In the genomic region with DNA sequence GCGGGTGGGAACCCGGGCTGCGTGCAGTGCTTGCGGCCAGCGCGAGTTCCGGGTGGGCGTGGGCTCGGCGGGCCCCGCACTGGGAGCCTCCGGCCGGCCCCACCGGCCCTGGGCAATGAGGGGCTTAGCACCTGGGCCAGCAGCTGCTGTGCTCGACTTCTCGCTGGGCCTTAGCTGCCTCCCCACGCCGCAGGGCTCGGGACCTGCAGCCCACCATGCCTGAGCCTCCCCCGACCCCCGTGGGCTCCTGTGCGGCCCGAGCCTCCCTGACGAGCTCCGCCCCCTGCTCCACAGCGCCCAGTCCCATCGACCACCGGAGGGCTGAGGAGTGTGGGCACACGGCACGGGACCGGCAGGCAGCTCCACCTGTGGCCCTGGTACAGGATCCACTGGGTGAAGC, we compare ENCODE assay signal across 22 cellular contexts. TPM values are rescaled to one million over a fixed set of nuclear protein-coding genes. Genes with fewer than 3 reads are reported as not detected.
A peak's percentile ranks its signal among the peaks of the same experiment; 100 is the strongest.
DNase-seq lines count a peak whose midpoint lies in the region; ATAC-seq and TF ChIP-seq lines count a peak whose summit lies in the region.
"Had no signal": no experiment of that assay in that cellular context is flagged by ENCODE, and none has a peak within 500 bp of the region (broad histone marks: within the 10 kb centered on the region; RNA-seq: fewer than 3 reads in every experiment).

No MANE protein-coding gene starts in this region.

- H3K9ac ChIP-seq in neuronal stem cell (ENCODE audit: low read depth, low read length, poor library complexity), result no peak overlapping the region
- H3K9ac ChIP-seq: BLaER1, GM23248 had no signal

- no peaks in the 10 kb centered on the region for H3K36me3 Mint-ChIP-seq in T-cell
- H3K36me3 Mint-ChIP-seq: CD8-positive, alpha-beta memory T cell had no signal

- H3K4ac ChIP-seq in neuronal stem cell (ENCODE audit: low read length), result no peak overlapping the region

- intact Hi-C loops in right cardiac atrium (cut with DNase I) (no loop called here), left cardiac atrium (cut with DNase I) (no loop called here)

- POLR2A ChIA-PET in T-cell (lab: Charles Lee), result no interaction called here

- no peak for TF ChIP-seq EP300 in upper lobe of left lung (IDR thresholded peaks at IDR 0.05)

- DNase-seq in right cardiac atrium (peak in 2 of 3 donors; percentile 43 to 46), left cardiac atrium (no peak), RWPE2 (ENCODE audit: low spot score) (no peak), neuronal stem cell (ENCODE audit: low spot score) (no peak), upper lobe of left lung (peak in 1 of 2 donors; percentile 77), T-cell (no peak), CD1c-positive myeloid dendritic cell (ENCODE audit: extremely low spot score) (no peak)
- DNase-seq: CD4-positive, alpha-beta T cell; DMS 273 treated with DMSO at 0.1 percent for 48 hours; DMS79; EL; GDM1; GM23248; H9 had no signal

- H3K4me3 ChIP-seq in right cardiac atrium (ENCODE audit: low read length), result no peak overlapping the region
- H3K4me3 ChIP-seq in RWPE2 (ENCODE audit: severe bottlenecking), result no peak overlapping the region
- H3K4me3 ChIP-seq in neuronal stem cell (ENCODE audit: low read length in 2 of 2), result no peak overlapping the region
- H3K4me3 ChIP-seq in upper lobe of left lung, result no peak overlapping the region
- H3K4me3 ChIP-seq: BLaER1, GM12878, GM23248 had no signal

- H2AFZ ChIP-seq in neuronal stem cell (ENCODE audit: low read length), result no peak overlapping the region
- H2AFZ ChIP-seq: GM23248 had no signal

- H3K79me1 ChIP-seq in neuronal stem cell (ENCODE audit: low read depth, low read length), result no peaks in the 10 kb centered on the region

- ATAC-seq in right cardiac atrium, result no peak
- no peak for ATAC-seq in left cardiac atrium
- ATAC-seq in RWPE2 (ENCODE audit: low read depth), result no peak
- no peak for ATAC-seq in upper lobe of left lung (ENCODE audit: low FRiP score in 2 of 2)
- ATAC-seq in T-cell (replicated peaks in 1 of 4), result no peak
- no peak for ATAC-seq in GM19351 (IDR thresholded peaks at IDR 0.05; ENCODE audit: unreplicated experiment)
- ATAC-seq: GM12878, HCT116 had no signal

- H2AK5ac ChIP-seq in neuronal stem cell (ENCODE audit: low read depth, low read length), result no peak overlapping the region

- no peak overlapping the region for H2BK15ac ChIP-seq in neuronal stem cell (ENCODE audit: low read length)

- no peak overlapping the region for H3K23ac ChIP-seq in neuronal stem cell (ENCODE audit: low read depth, low read length, poor library complexity)

- WGBS in right cardiac atrium, result 93% methylated on average over 31 of the region's 31 CpGs
- no CpG with 5 or more reads among the region's 31 CpGs for WGBS in neuronal stem cell (ENCODE audit: extremely low coverage in 2 of 2, insufficient read length in 2 of 2, insufficient replicate concordance in 1 of 2), 2 donors
- 95% methylated on average over 11 to 30 of the region's 31 CpGs for WGBS in upper lobe of left lung, 2 donors

- peaks cover 0 to 7% (median 4%) of the 10 kb centered on the region in 3 donors for H3K4me1 Mint-ChIP-seq in T-cell

- TF ChIP-seq CTCF in RWPE2 (IDR thresholded peaks at IDR 0.05; ENCODE audit: poor library complexity, severe bottlenecking) (no peak), upper lobe of left lung (IDR thresholded peaks at IDR 0.05) (no peak)

- no peak overlapping the region for H3K4me3 Mint-ChIP-seq in T-cell
- H3K4me3 Mint-ChIP-seq: H9 had no signal

- H3K9me3 ChIP-seq in right cardiac atrium (ENCODE audit: control insufficient read depth, low read length) (no peaks in the 10 kb centered on the region), RWPE2 (ENCODE audit: severe bottlenecking) (no peaks in the 10 kb centered on the region), neuronal stem cell (replicated peaks in 1 of 2; ENCODE audit: control insufficient read depth in 2 of 2, insufficient read depth in 1 of 2, low read depth in 1 of 2, low read length in 2 of 2) (no peaks in the 10 kb centered on the region), upper lobe of left lung (no peaks in the 10 kb centered on the region)

- no peak overlapping the region for H4K8ac ChIP-seq in neuronal stem cell (ENCODE audit: low read depth, low read length)

- H3K27ac Mint-ChIP-seq in T-cell, result no peak overlapping the region
- H3K27ac Mint-ChIP-seq: B cell; CD4-positive, alpha-beta T cell; H9 had no signal

- H3K18ac ChIP-seq in neuronal stem cell (ENCODE audit: low read length), result peak overlapping the region; percentile 9

- H2BK12ac ChIP-seq in neuronal stem cell (ENCODE audit: low read length), result peak overlapping the region; percentile 87

- H2BK5ac ChIP-seq in neuronal stem cell (ENCODE audit: low read length), result no peak overlapping the region

- H3K27me3 ChIP-seq in right cardiac atrium (ENCODE audit: control insufficient read depth, insufficient read depth) (no peaks in the 10 kb centered on the region), RWPE2 (ENCODE audit: insufficient read depth, poor library complexity, severe bottlenecking) (no peaks in the 10 kb centered on the region), neuronal stem cell (ENCODE audit: control insufficient read depth in 3 of 3, insufficient read depth in 3 of 3, low read depth in 1 of 3, low read length in 3 of 3) (no peaks in the 10 kb centered on the region), upper lobe of left lung (no peaks in the 10 kb centered on the region)
- H3K27me3 ChIP-seq: BLaER1 had no signal

- H4K91ac ChIP-seq in neuronal stem cell (ENCODE audit: low read depth, low read length, poor library complexity), result no peak overlapping the region

- no peaks in the 10 kb centered on the region for H3K9me3 Mint-ChIP-seq in T-cell
- H3K9me3 Mint-ChIP-seq: CD4-positive, alpha-beta T cell; CD8-positive, alpha-beta memory T cell had no signal

- H3K27me3 Mint-ChIP-seq in T-cell, result peaks cover 0 to 3% of the 10 kb centered on the region in 2 donors
- H3K27me3 Mint-ChIP-seq: B cell; CD4-positive, alpha-beta T cell had no signal

- CTCF ChIA-PET in T-cell (lab: Charles Lee), result interaction anchor here in 1 of 2 donors (0.6 kb wide), 1 partner anchor 130 kb away, joined by 3 read pairs; no protein-coding TSS in a partner anchor

- H3K14ac ChIP-seq in neuronal stem cell (ENCODE audit: low read length), result no peak overlapping the region

- no peak overlapping the region for H2BK120ac ChIP-seq in neuronal stem cell (ENCODE audit: low read depth, low read length)

- H3K4me1 ChIP-seq in right cardiac atrium (ENCODE audit: control insufficient read depth, insufficient read depth, low read length) (peaks cover 10% of the 10 kb centered on the region), RWPE2 (ENCODE audit: insufficient read depth, poor library complexity, severe bottlenecking) (peaks cover 35% of the 10 kb centered on the region), neuronal stem cell (ENCODE audit: control insufficient read depth in 2 of 2, insufficient read depth in 1 of 2, low read depth in 1 of 2, low read length in 2 of 2) (peaks cover 3 to 9% of the 10 kb centered on the region in 2 donors), upper lobe of left lung (peaks cover 50 to 61% (median 55%) of the 10 kb centered on the region in 4 donors)

- TF ChIP-seq POLR2A in upper lobe of left lung (IDR thresholded peaks at IDR 0.05), result no peak

- H3K4me2 ChIP-seq in neuronal stem cell (ENCODE audit: insufficient read depth, low read length, poor library complexity, severe bottlenecking), result no peak overlapping the region
- H3K4me2 ChIP-seq: BLaER1 had no signal

- H3K36me3 ChIP-seq in RWPE2 (ENCODE audit: low read depth), result no peaks in the 10 kb centered on the region
- H3K36me3 ChIP-seq in neuronal stem cell (replicated peaks in 1 of 2; ENCODE audit: control insufficient read depth in 2 of 2, insufficient read depth in 2 of 2, low read length in 2 of 2), result no peaks in the 10 kb centered on the region
- H3K36me3 ChIP-seq in upper lobe of left lung, result no peaks in the 10 kb centered on the region
- H3K36me3 ChIP-seq: BLaER1 had no signal

- H3K27ac ChIP-seq in right cardiac atrium (ENCODE audit: low read length) (no peak overlapping the region), RWPE2 (ENCODE audit: poor library complexity, severe bottlenecking) (peak overlapping the region; percentile 79), neuronal stem cell (replicated peaks; ENCODE audit: low read length) (no peak overlapping the region), upper lobe of left lung (peak overlapping the region; percentile 76 to 83 (median 78))
- H3K27ac ChIP-seq: 22Rv1, BLaER1, C4-2B had no signal

RNA-seq across cellular contexts. Expression of gene CLIC4, which starts 23.7 kb away (rescaled TPM):
- total RNA-seq in right cardiac atrium (100 to 1,000 TPM; 207 to 248 (median 233) TPM), left cardiac atrium (100 to 1,000 TPM; 164 to 263 TPM), upper lobe of left lung (100 to 1,000 TPM in 4 of 6 donors, 10 to 100 TPM in 2; 44.0 to 234 (median 147) TPM), T-cell (1 to 10 TPM in 4 of 5 donors, under 1 TPM in 1; 0.75 to 9.1 (median 5.5) TPM)
- 110 TPM for polyA plus RNA-seq in right cardiac atrium
- 102 TPM for polyA plus RNA-seq in neuronal stem cell (2013, experiment 1 of 2)
- polyA plus RNA-seq in neuronal stem cell (2013, experiment 2 of 2), result 104 TPM

Comparison
In these comparisons a context has a peak if more than half of its experiments do, and no peak if none do; other contexts are left out.
1. DNase-seq: peak in right cardiac atrium (2 of 3); none in left cardiac atrium (single experiment), RWPE2 (single experiment), neuronal stem cell (single experiment), T-cell (0 of 34) and CD1c-positive myeloid dendritic cell (single experiment).
2. H3K27ac ChIP-seq: peak in RWPE2 (single experiment) and upper lobe of left lung (4 of 4); none in right cardiac atrium (single experiment) and neuronal stem cell (single experiment).
3. RNA of gene CLIC4, which starts 23.7 kb away (total RNA-seq): 164 to 263 TPM in left cardiac atrium, 207 to 248 TPM in right cardiac atrium and 44.0 to 234 TPM in upper lobe of left lung; 0.75 to 9.1 TPM in T-cell; every median in the first group is over 4 times any median in the second.